18 cellular contexts compared by ENCODE assay signal in the genomic region with DNA sequence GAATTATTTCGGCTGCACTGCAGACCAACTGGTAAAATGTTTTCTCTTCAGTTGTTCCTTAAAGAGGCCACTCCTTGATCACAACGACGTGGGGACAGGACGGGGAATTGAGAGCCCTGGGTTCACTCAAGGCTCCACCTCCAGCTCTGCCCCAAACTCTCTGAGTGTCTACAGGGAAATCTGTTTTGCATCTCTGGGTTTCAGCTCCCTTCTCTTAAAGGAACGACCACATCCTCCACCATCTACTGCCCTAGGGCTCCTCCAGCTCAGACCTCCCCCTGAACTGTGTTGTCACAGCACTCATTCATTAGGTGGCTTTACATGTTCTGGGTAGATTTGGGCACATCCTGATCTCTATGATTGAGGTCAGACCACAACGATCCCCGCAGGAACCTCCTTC. TPM values are rescaled to one million over a fixed set of nuclear protein-coding genes. Genes with fewer than 3 reads are reported as not detected.
DNase-seq lines count a peak whose midpoint lies in the region; ATAC-seq and TF ChIP-seq lines count a peak whose summit lies in the region.
"Had no signal": no experiment of that assay in that cellular context is flagged by ENCODE, and none has a peak within 500 bp of the region (broad histone marks: within the 10 kb centered on the region; RNA-seq: fewer than 3 reads in every experiment).

No MANE protein-coding gene starts in this region.

- WGBS in thyroid gland, 2 donors = 36 to 50% methylated on average over 7 of the region's 7 CpGs

- no peaks in the 10 kb centered on the region for H3K36me3 Mint-ChIP-seq in memory B cell
- H3K36me3 Mint-ChIP-seq: brain had no signal

- H3K9me3 ChIP-seq in OCI-LY1 (ENCODE audit: low read length) = no peaks in the 10 kb centered on the region
- no peaks in the 10 kb centered on the region for H3K9me3 ChIP-seq in thyroid gland
- H3K9me3 ChIP-seq: Caco-2, esophagus squamous epithelium had no signal

- H3K36me3 ChIP-seq in H7 (replicated peaks; ENCODE audit: control insufficient read depth, insufficient read depth, low read length) = no peaks in the 10 kb centered on the region
- H3K36me3 ChIP-seq in OCI-LY1 (ENCODE audit: insufficient read depth, low read length) = no peaks in the 10 kb centered on the region
- no peaks in the 10 kb centered on the region for H3K36me3 ChIP-seq in thyroid gland
- H3K36me3 ChIP-seq: esophagus squamous epithelium had no signal

- peak overlapping the region; percentile 41 for H3K4me3 Mint-ChIP-seq in memory B cell
- H3K4me3 Mint-ChIP-seq: activated CD4-positive, alpha-beta T cell treated with anti-CD3 and anti-CD28 coated beads, Interleukin-2, amount 10 ng/mL, durations not matched to agents 24 days and 14 days; brain had no signal

- H3K4me3 ChIP-seq in H7 (ENCODE audit: insufficient read depth, low read depth, low read length) (no peak overlapping the region), OCI-LY1 (ENCODE audit: low read depth, low read length, poor library complexity, severe bottlenecking) (peak overlapping the region; percentile 0), thyroid gland (replicated peaks in 1 of 3) (no peak overlapping the region)
- H3K4me3 ChIP-seq: esophagus squamous epithelium had no signal

- peaks cover 10% of the 10 kb centered on the region for H3K4me1 Mint-ChIP-seq in memory B cell

- no peaks in the 10 kb centered on the region for H3K9me3 Mint-ChIP-seq in memory B cell
- H3K9me3 Mint-ChIP-seq: activated CD4-positive, alpha-beta T cell treated with anti-CD3 and anti-CD28 coated beads, Interleukin-2, amount 10 ng/mL, durations not matched to agents 24 days and 14 days had no signal

- no peak overlapping the region for H3K27ac Mint-ChIP-seq in memory B cell
- H3K27ac Mint-ChIP-seq: activated CD4-positive, alpha-beta T cell treated with anti-CD3 and anti-CD28 coated beads, Interleukin-2, amount 10 ng/mL, durations not matched to agents 24 days and 14 days had no signal

- H3K79me2 ChIP-seq in OCI-LY1 (ENCODE audit: insufficient read depth, low read length) = no peaks in the 10 kb centered on the region

- no peaks in the 10 kb centered on the region for H3F3A ChIP-seq in OCI-LY1 (ENCODE audit: insufficient read depth, low read length)

- no peak overlapping the region for H2AFZ ChIP-seq in OCI-LY1 (ENCODE audit: low read length)

- peak; percentile 31 for ATAC-seq in memory B cell (ENCODE audit: low read depth)

- DNase-seq in NCI-H82 (lab: John Stamatoyannopoulos, UW) = peak; percentile 20
- DNase-seq in NCI-H82 treated with DMSO at 0.1 percent for 48 hours (lab: John Stamatoyannopoulos, UW; ENCODE audit: unreplicated experiment) = no peak
- peak; percentile 28 for DNase-seq in H7
- DNase-seq in memory B cell (ENCODE audit: low spot score in 2 of 2) = no peak
- no peak for DNase-seq in anterior cingulate cortex (lab: John Stamatoyannopoulos, UW)
- no peak for DNase-seq in thyroid gland
- no peak for DNase-seq in HuH-7 (ENCODE audit: low spot score)
- DNase-seq: activated CD4-positive, alpha-beta T cell treated with anti-CD3 and anti-CD28 coated beads, Interleukin-2, amount 10 ng/mL, durations not matched to agents 24 days and 14 days; Caco-2; effector memory CD4-positive, alpha-beta T cell; esophagus squamous epithelium; KG1; NCI-H1092; NCI-H2029; occipital lobe had no signal

- H3K27ac ChIP-seq in OCI-LY1 (ENCODE audit: low read depth, low read length, poor library complexity, severe bottlenecking) (no peak overlapping the region), thyroid gland (no peak overlapping the region)
- H3K27ac ChIP-seq: 22Rv1, esophagus squamous epithelium had no signal

- no peaks in the 10 kb centered on the region for H4K20me1 ChIP-seq in OCI-LY1 (ENCODE audit: insufficient read depth, low read length)

- no peak overlapping the region for H3K9ac ChIP-seq in OCI-LY1 (ENCODE audit: low read length)

- no peak for TF ChIP-seq POLR2A in thyroid gland (IDR thresholded peaks at IDR 0.05)

- intact Hi-C loops in thyroid gland (cut with DNase I) = loop anchor here (10.0 kb wide), 1 partner anchor 61 kb away; the partner anchor contains the start of gene FADD

- no peaks in the 10 kb centered on the region for H3K9me2 ChIP-seq in OCI-LY1 (ENCODE audit: low read depth, low read length)

- TF ChIP-seq CTCF in OCI-LY1 (IDR thresholded peaks at IDR 0.05; ENCODE audit: low read length) = no peak
- TF ChIP-seq CTCF in thyroid gland (IDR thresholded peaks at IDR 0.05) = no peak

- H3K27me3 ChIP-seq in H7 (ENCODE audit: control insufficient read depth, insufficient read depth, low read length) = no peaks in the 10 kb centered on the region
- H3K27me3 ChIP-seq in OCI-LY1 (ENCODE audit: insufficient read depth, low read length) = no peaks in the 10 kb centered on the region
- no peaks in the 10 kb centered on the region for H3K27me3 ChIP-seq in thyroid gland

- H3K27me3 Mint-ChIP-seq in memory B cell = peaks cover 3% of the 10 kb centered on the region

- peak overlapping the region; percentile 48; the same call in 1 of the 2 replicates for H3K4me2 ChIP-seq in OCI-LY1 (ENCODE audit: low read length)

- H3K4me1 ChIP-seq in OCI-LY1 (ENCODE audit: insufficient read depth, low read length, severe bottlenecking) (peaks cover 15% of the 10 kb centered on the region), thyroid gland (no peaks in the 10 kb centered on the region)

RNA-seq across cellular contexts. Expression of gene PPFIA1, which starts 5.1 kb away (rescaled TPM):
- total RNA-seq in H7 (2014; rRNA removed; shearing (Covaris generic)) = 51.5 and 52.2 TPM in 2 replicates
- 10 to 100 TPM; 50.9 to 57.9 (median 54.6) TPM for total RNA-seq in thyroid gland

Comparison
In these comparisons a context has a peak if more than half of its experiments do, and no peak if none do; other contexts are left out.
1. DNase-seq: peak in NCI-H82 (single experiment) and H7 (single experiment); none in NCI-H82 treated with DMSO at 0.1 percent for 48 hours (single experiment), memory B cell (0 of 2), anterior cingulate cortex (0 of 58), thyroid gland (0 of 2) and HuH-7 (single experiment).